In the genomic region with DNA sequence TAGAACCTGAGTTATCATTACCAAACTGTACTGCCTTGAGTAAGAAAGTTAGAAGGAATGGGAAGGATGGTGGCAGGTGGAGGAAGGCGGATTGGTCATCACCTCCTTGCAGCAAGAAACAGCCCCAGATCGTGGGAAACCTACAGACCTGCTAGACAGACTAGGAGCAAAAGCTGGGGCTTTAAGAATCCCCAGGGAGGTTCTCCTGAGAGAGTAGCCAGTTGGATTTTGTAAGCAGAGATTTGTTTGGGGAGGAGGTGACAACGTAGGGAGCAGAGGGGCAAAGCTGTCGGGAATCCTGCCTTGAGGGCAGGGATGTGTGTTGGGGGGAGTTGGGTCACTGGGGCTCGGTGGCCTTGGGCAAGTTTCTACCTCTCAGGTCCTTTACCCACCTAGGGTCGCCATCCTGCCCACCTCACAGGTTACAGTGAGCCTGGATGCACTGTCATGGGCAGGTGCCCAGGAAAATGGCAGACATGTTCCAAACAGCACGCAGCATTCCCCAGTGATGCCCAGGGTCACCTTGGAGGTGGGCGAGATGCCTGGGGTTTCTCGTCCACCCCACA, we compare ENCODE assay signal across 26 cellular contexts. TPM values are rescaled to one million over a fixed set of nuclear protein-coding genes. Genes with fewer than 3 reads are reported as not detected.
DNase-seq lines count a peak whose midpoint lies in the region; ATAC-seq, FAIRE-seq and TF ChIP-seq lines count a peak whose summit lies in the region.
"Had no signal": no experiment of that assay in that cellular context is flagged by ENCODE, and none has a peak within 500 bp of the region (broad histone marks: within the 10 kb centered on the region; RNA-seq: fewer than 3 reads in every experiment).

No MANE protein-coding gene starts in this region.

- no peak overlapping the region for H4K8ac ChIP-seq in neuronal stem cell (ENCODE audit: low read depth, low read length)

- ATAC-seq in WTC11 (no peak), GM18907 (IDR thresholded peaks at IDR 0.05; ENCODE audit: unreplicated experiment) (no peak), GM19397 (IDR thresholded peaks at IDR 0.05; ENCODE audit: unreplicated experiment) (no peak), GM19324 (IDR thresholded peaks at IDR 0.05; ENCODE audit: low FRiP score, unreplicated experiment) (no peak)

- no peak overlapping the region for H4K91ac ChIP-seq in neuronal stem cell (ENCODE audit: low read depth, low read length, poor library complexity)

- peaks cover 19% of the 10 kb centered on the region for H3K27me3 Mint-ChIP-seq in WTC11 (ENCODE audit: low read depth)

- H2BK12ac ChIP-seq in neuronal stem cell (ENCODE audit: low read length): peak overlapping the region; percentile 53

- H3K9me3 ChIP-seq in neuronal stem cell (replicated peaks in 1 of 2; ENCODE audit: control insufficient read depth in 2 of 2, insufficient read depth in 1 of 2, low read depth in 1 of 2, low read length in 2 of 2): no peaks in the 10 kb centered on the region
- H3K9me3 ChIP-seq: mucosa of descending colon, pancreas, Peyer's patch had no signal

- 0 out of 2 replicates have a peak overlapping the region, but pooled peaks have one; percentile 38 for H3K4me3 Mint-ChIP-seq in WTC11
- H3K4me3 Mint-ChIP-seq: activated CD8-positive, alpha-beta T cell treated with anti-CD3 and anti-CD28 coated beads for 36 hours; nephron; stimulated activated naive CD8-positive, alpha-beta T cell treated with anti-CD3 and anti-CD28 coated beads, Interleukin-15, Interleukin-2, amounts not matched to agents 100 ng/mL and 50 ng/mL, for 24 hours had no signal

- CTCF ChIA-PET in WTC11 (lab: Charles Lee): interaction anchor here (0.6 to 2.1 kb wide), 45 partner anchors 9 to 310 kb away, joined by 3 to 36 read pairs (median 4); partner anchors contain the start of genes CRHR1, KANSL1, MAPT and STH

- peak overlapping the region; percentile 64; the same call in 1 of the 2 replicates for H3K9ac ChIP-seq in KMS-11
- H3K9ac ChIP-seq in neuronal stem cell (ENCODE audit: low read depth, low read length, poor library complexity): no peak overlapping the region

- no peak overlapping the region for H2BK5ac ChIP-seq in neuronal stem cell (ENCODE audit: low read length)

- H3K9me3 Mint-ChIP-seq in WTC11: no peaks in the 10 kb centered on the region
- H3K9me3 Mint-ChIP-seq: activated CD8-positive, alpha-beta T cell treated with anti-CD3 and anti-CD28 coated beads for 36 hours; activated naive CD4-positive, alpha-beta T cell treated with anti-CD3 and anti-CD28 coated beads for 36 hours; nephron; stimulated activated naive CD8-positive, alpha-beta T cell treated with anti-CD3 and anti-CD28 coated beads, Interleukin-15, Interleukin-2, amounts not matched to agents 100 ng/mL and 50 ng/mL, for 24 hours had no signal

- no peak overlapping the region for H3K14ac ChIP-seq in neuronal stem cell (ENCODE audit: low read length)

- no peak overlapping the region for H3K27ac ChIP-seq in KMS-11
- no peak overlapping the region for H3K27ac ChIP-seq in neuronal stem cell (replicated peaks; ENCODE audit: low read length)
- H3K27ac ChIP-seq: brain microvascular endothelial cell, hepatocyte, pancreas, Peyer's patch had no signal

- no peaks in the 10 kb centered on the region for H3K27me3 ChIP-seq in KMS-11 (ENCODE audit: insufficient read depth, low read depth)
- peaks cover 2 to 29% (median 12%) of the 10 kb centered on the region in 3 experiments for H3K27me3 ChIP-seq in neuronal stem cell (ENCODE audit: control insufficient read depth in 3 of 3, insufficient read depth in 3 of 3, low read depth in 1 of 3, low read length in 3 of 3)
- H3K27me3 ChIP-seq: pancreas had no signal

- H2BK15ac ChIP-seq in neuronal stem cell (ENCODE audit: low read length): peak overlapping the region; percentile 86

- WGBS in neuronal stem cell (ENCODE audit: extremely low coverage in 2 of 2, insufficient read length in 2 of 2, insufficient replicate concordance in 1 of 2), 2 donors: no CpG with 5 or more reads among the region's 9 CpGs

- no peak overlapping the region for H3K27ac Mint-ChIP-seq in WTC11
- H3K27ac Mint-ChIP-seq: activated CD8-positive, alpha-beta T cell treated with anti-CD3 and anti-CD28 coated beads for 36 hours; activated naive CD4-positive, alpha-beta T cell treated with anti-CD3 and anti-CD28 coated beads for 36 hours; nephron; stimulated activated naive CD8-positive, alpha-beta T cell treated with anti-CD3 and anti-CD28 coated beads, Interleukin-15, Interleukin-2, amounts not matched to agents 100 ng/mL and 50 ng/mL, for 24 hours had no signal

- peak overlapping the region; percentile 60 for H3K18ac ChIP-seq in neuronal stem cell (ENCODE audit: low read length)

- H3K36me3 Mint-ChIP-seq in WTC11: no peaks in the 10 kb centered on the region

- TF ChIP-seq CTCF in KMS-11 (conservative IDR thresholded peaks at IDR 0.05; ENCODE audit: low read depth, low read length) (no peak), WTC11 (IDR thresholded peaks at IDR 0.05) (no peak)

- H3K4ac ChIP-seq in neuronal stem cell (ENCODE audit: low read length): peak overlapping the region; percentile 26

- POLR2A ChIA-PET in WTC11 (lab: Charles Lee): no interaction called here

- no peaks in the 10 kb centered on the region for H3K79me1 ChIP-seq in neuronal stem cell (ENCODE audit: low read depth, low read length)

- no peak overlapping the region for H3K4me3 ChIP-seq in KMS-11 (IDR thresholded peaks at IDR 0.05; ENCODE audit: insufficient read depth, low read depth, low read length)
- H3K4me3 ChIP-seq in neuronal stem cell (ENCODE audit: low read length in 2 of 2): no peak overlapping the region
- H3K4me3 ChIP-seq: hepatocyte, mucosa of descending colon had no signal

- H2AK5ac ChIP-seq in neuronal stem cell (ENCODE audit: low read depth, low read length): peak overlapping the region; percentile 76

- H3K79me2 ChIP-seq in KMS-11 (ENCODE audit: insufficient read depth, low read depth): no peaks in the 10 kb centered on the region
- H3K79me2 ChIP-seq: hepatocyte had no signal

- DNase-seq in WTC11 (ENCODE audit: low spot score): no peak
- no peak for DNase-seq in neuronal stem cell (ENCODE audit: low spot score)
- no peak for DNase-seq in urothelium cell line (ENCODE audit: low spot score)
- DNase-seq: NCI-H1105; NCI-H187 treated with DMSO at 0.1 percent for 48 hours; NCI-H2171; NK-92 treated with Interleukin-12 subunit alpha and Interleukin-12 subunit beta, amount 100 ng/mL, for 24 hours had no signal

- H3K23ac ChIP-seq in neuronal stem cell (ENCODE audit: low read depth, low read length, poor library complexity): peak overlapping the region; percentile 60

- H4K20me1 ChIP-seq in KMS-11 (ENCODE audit: insufficient read depth): no peaks in the 10 kb centered on the region

- H3K4me1 Mint-ChIP-seq in WTC11: peaks cover 14% of the 10 kb centered on the region
- H3K4me1 Mint-ChIP-seq: nephron had no signal

- peak; percentile 17 for FAIRE-seq in urothelium cell line (lab: Jason Lieb, UNC)
- FAIRE-seq: pancreas had no signal

- peak overlapping the region; percentile 68; the same call in 1 of the 2 replicates for H2AFZ ChIP-seq in KMS-11 (ENCODE audit: low read depth)
- H2AFZ ChIP-seq in neuronal stem cell (ENCODE audit: low read length): no peak overlapping the region
- H2AFZ ChIP-seq: hepatocyte had no signal

- H2BK120ac ChIP-seq in neuronal stem cell (ENCODE audit: low read depth, low read length): peak overlapping the region; percentile 56

- H3K4me2 ChIP-seq in KMS-11 (peak overlapping the region; percentile 69; the same call in 1 of the 2 replicates), neuronal stem cell (ENCODE audit: insufficient read depth, low read length, poor library complexity, severe bottlenecking) (no peak overlapping the region)

- H3K36me3 ChIP-seq in KMS-11 (ENCODE audit: insufficient read depth) (no peaks in the 10 kb centered on the region), neuronal stem cell (replicated peaks in 1 of 2; ENCODE audit: control insufficient read depth in 2 of 2, insufficient read depth in 2 of 2, low read length in 2 of 2) (no peaks in the 10 kb centered on the region)
- H3K36me3 ChIP-seq: brain microvascular endothelial cell, pancreas, Peyer's patch had no signal

- H3K4me1 ChIP-seq in KMS-11 (ENCODE audit: low read depth, poor library complexity, severe bottlenecking): peaks cover 16% of the 10 kb centered on the region
- H3K4me1 ChIP-seq in neuronal stem cell (ENCODE audit: control insufficient read depth in 2 of 2, insufficient read depth in 1 of 2, low read depth in 1 of 2, low read length in 2 of 2): peaks cover 0 to 6% of the 10 kb centered on the region in 2 donors
- H3K4me1 ChIP-seq: pancreas, Peyer's patch had no signal

TF ChIP-seq in WTC11, 78 proteins besides CTCF, POLR2A, EP300 and RAD21 (continues in another document):
- no peak for TF ChIP-seq MXD4 (CRISPR knock-in tag; IDR thresholded peaks at IDR 0.05; ENCODE audit: borderline replicate concordance)
- TF ChIP-seq KAT7 (CRISPR knock-in tag; IDR thresholded peaks at IDR 0.05; ENCODE audit: borderline replicate concordance): no peak
- no peak for TF ChIP-seq TCF7 (CRISPR knock-in tag; IDR thresholded peaks at IDR 0.05; ENCODE audit: low read depth)

RNA-seq across cellular contexts. Expression of gene STH, which starts 49.2 kb away (rescaled TPM):
- total RNA-seq in WTC11 (2021): not detected in 3 replicates
- polyA plus RNA-seq in neuronal stem cell (2013, experiment 1 of 2): not detected
- polyA plus RNA-seq in neuronal stem cell (2013, experiment 2 of 2): not detected
- total RNA-seq: activated CD8-positive, alpha-beta T cell treated with anti-CD3 and anti-CD28 coated beads for 36 hours; activated naive CD4-positive, alpha-beta T cell treated with anti-CD3 and anti-CD28 coated beads for 36 hours; chondrocyte; hepatocyte; lung microvascular endothelial cell; M059J; mucosa of descending colon; NCI-H460; pancreas; Peyer's patch; T-helper 2 cell treated with Interferon-gamma antibody and Interleukin-4, amounts not matched to agents 100 ng/mL and 5 ng/mL, for 36 hours had no signal
- polyA plus RNA-seq: hepatocyte, pancreas, thymus had no signal

RNA-seq across cellular contexts. Expression of gene MAPT, which starts 55.5 kb away (rescaled TPM):
- 2.2 to 4.2 TPM (median 2.9 TPM) in 3 replicates for total RNA-seq in WTC11 (2021)
- 2.6 TPM for polyA plus RNA-seq in neuronal stem cell (2013, experiment 1 of 2)
- 2.8 TPM for polyA plus RNA-seq in neuronal stem cell (2013, experiment 2 of 2)
